In genomic region chr10:122455376-122456056, GRCh38 we compare ENCODE assay signal across 8 cellular contexts. TPM values are rescaled to one million over a fixed set of nuclear protein-coding genes. Genes with fewer than 3 reads are reported as not detected.
"Had no signal": no experiment of that assay in that cellular context is flagged by ENCODE, and none has a peak within 500 bp of the region (broad histone marks: within the 10 kb centered on the region; RNA-seq: fewer than 3 reads in every experiment).

No MANE protein-coding gene starts in this region.

- H3K4me3 ChIP-seq: GM23338, K562 had no signal

- DNase-seq: H9, HCEC 1CT, HFFc6, IMR-90 had no signal

- ATAC-seq: GM23338, K562 had no signal

- H2AFZ ChIP-seq: GM23338 had no signal

RNA-seq across cellular contexts. Expression of gene ARMS2, which starts 1.1 kb away (rescaled TPM):
- total RNA-seq: GM23338, H1, H9, HFFc6, HT-29, IMR-90, K562 had no signal

RNA-seq across cellular contexts. Expression of gene HTRA1, which starts 5.8 kb away (rescaled TPM):
- total RNA-seq: HT-29 had no signal
